Comparison of ENCODE assay signal across 9 cellular contexts in the genomic region with DNA sequence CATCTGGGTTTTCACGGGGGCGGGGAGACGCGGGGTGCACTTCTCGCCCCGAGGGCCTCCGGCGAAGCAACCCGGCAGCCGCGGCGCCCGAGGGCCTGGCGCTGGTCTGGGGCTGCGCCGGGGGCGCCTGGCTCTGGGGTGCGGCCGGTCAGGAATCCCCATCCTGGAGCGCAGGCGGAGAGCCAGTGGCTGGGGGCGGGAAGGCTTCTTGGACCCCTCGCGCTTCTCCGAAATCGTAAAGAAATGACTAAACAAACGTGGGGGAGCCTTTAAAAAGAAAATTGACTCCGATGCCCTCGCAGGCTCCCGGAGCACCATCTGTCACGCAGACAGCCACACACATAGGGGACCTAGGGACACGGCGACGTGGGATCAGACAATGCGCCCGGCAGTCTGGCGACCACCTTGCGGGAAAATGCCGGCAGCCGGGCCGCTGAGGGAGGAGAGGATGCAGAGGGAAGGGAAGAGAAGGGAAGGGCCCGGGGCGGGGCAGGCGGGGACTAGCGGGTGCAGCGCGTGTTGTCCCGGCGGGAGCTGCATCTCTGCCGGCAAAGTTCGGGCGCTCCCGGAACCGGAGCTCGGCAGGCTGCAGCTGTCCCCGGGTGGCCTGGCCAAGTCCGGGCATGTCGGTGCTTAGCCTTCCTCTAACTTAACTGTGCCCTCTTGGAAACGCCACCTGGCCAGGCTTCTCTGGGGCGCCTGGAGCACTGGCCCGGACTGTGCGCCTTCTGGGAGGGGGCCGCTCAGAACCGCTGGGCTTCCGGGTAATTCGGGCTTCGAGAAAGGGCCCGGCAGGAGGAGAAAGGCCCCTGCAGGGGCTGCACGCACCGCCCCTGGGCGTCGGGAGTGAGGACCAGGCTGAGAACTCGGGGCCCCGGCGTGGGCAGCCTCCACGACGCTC. TPM values are rescaled to one million over a fixed set of nuclear protein-coding genes. Genes with fewer than 3 reads are reported as not detected.
A peak's percentile ranks its signal among the peaks of the same experiment; 100 is the strongest.
DNase-seq lines count a peak whose midpoint lies in the region; ATAC-seq, FAIRE-seq and TF ChIP-seq lines count a peak whose summit lies in the region.
"Had no signal": no experiment of that assay in that cellular context is flagged by ENCODE, and none has a peak within 500 bp of the region (broad histone marks: within the 10 kb centered on the region; RNA-seq: fewer than 3 reads in every experiment).

No MANE protein-coding gene starts in this region.

- POLR2A ChIA-PET in HepG2 (lab: Yijun Ruan, JAX), result no interaction called here
- POLR2A ChIA-PET in activated CD4-positive, alpha-beta memory T cell treated with anti-CD3 and anti-CD28 coated beads, Interleukin-2, amount 10 ng/mL, durations not matched to agents 7 days and 5 days (lab: Charles Lee), result no interaction called here

- ATAC-seq in right lobe of liver (peak; percentile 29 to 58 (median 38)), HepG2 (no peak; the same call in 2 of the 3 replicates), HG03095 (IDR thresholded peaks at IDR 0.05; ENCODE audit: unreplicated experiment) (no peak)
- no peak for ATAC-seq in activated CD4-positive, CD25-positive, alpha-beta regulatory T cell treated with anti-CD3 and anti-CD28 coated beads, Interleukin-2, amount 50 U/mL, for 24 hours

- H3K9me3 ChIP-seq in right lobe of liver, result no peaks in the 10 kb centered on the region
- H3K9me3 ChIP-seq in HepG2 (ENCODE audit: low read length), result no peaks in the 10 kb centered on the region
- no peaks in the 10 kb centered on the region for H3K9me3 ChIP-seq in cardiac muscle cell (ENCODE audit: low read depth)

- 2% methylated on average over 31 of the region's 77 CpGs for WGBS in right lobe of liver (ENCODE audit: insufficient coverage, low coverage, low lambda C conversion rate, missing lambda C conversion rate)
- 70% methylated on average over 72 of the region's 77 CpGs for WGBS in HepG2 (ENCODE audit: low lambda C conversion rate)

- peak in 2 of 3 donors; percentile 24 to 60 for DNase-seq in right lobe of liver
- DNase-seq in HepG2 (ENCODE audit: low spot score), result no peak
- DNase-seq in activated CD4-positive, alpha-beta memory T cell treated with anti-CD3 and anti-CD28 coated beads, Interleukin-2, amount 10 ng/mL, durations not matched to agents 7 days and 5 days, result no peak
- peak in 1 of 2 donors; percentile 53 for DNase-seq in cardiac muscle cell (ENCODE audit: low read depth in 1 of 2, low spot score in 1 of 2)
- DNase-seq in posterior cingulate gyrus, result peak; percentile 30 to 92 (median 54)
- DNase-seq in NOMO-1 treated with dmso at 0.1 percent for 144 hours (lab: John Stamatoyannopoulos, UW; ENCODE audit: unreplicated experiment), result no peak

- no peak overlapping the region for H2AFZ ChIP-seq in HepG2 (ENCODE audit: low read length)

- in situ Hi-C loops in HepG2 (cut with HindIII; ENCODE audit: extremely low pct_ligation_motif_present, low pct_unique_long_range_greater_than_20kb), result no loop called here

- peak overlapping the region in 2 of 3 donors; percentile 0 to 7 for H3K4me3 ChIP-seq in right lobe of liver
- H3K4me3 ChIP-seq in HepG2 (replicated peaks in 1 of 3; ENCODE audit: insufficient read depth in 1 of 3, low read depth in 2 of 3, low read length in 3 of 3), result no peak overlapping the region
- peak overlapping the region; percentile 15 for H3K4me3 ChIP-seq in cardiac muscle cell

- no peaks in the 10 kb centered on the region for H3K36me3 Mint-ChIP-seq in activated CD4-positive, alpha-beta memory T cell treated with anti-CD3 and anti-CD28 coated beads, Interleukin-2, amount 10 ng/mL, durations not matched to agents 7 days and 5 days (ENCODE audit: low read depth)

- H3K27me3 ChIP-seq in right lobe of liver (peaks cover 16 to 33% of the 10 kb centered on the region in 2 donors), HepG2 (ENCODE audit: control insufficient read depth in 1 of 2, insufficient read depth in 2 of 2, low read length in 2 of 2) (peaks cover 0 to 19% of the 10 kb centered on the region in 2 experiments; a peak in 2 of 5 replicates), cardiac muscle cell (peaks cover 86% of the 10 kb centered on the region)

- no peak for TF ChIP-seq RAD21 in HepG2 (CRISPR knock-in tag; IDR thresholded peaks at IDR 0.05)

- peak overlapping the region; percentile 40 for H3K27ac Mint-ChIP-seq in activated CD4-positive, alpha-beta memory T cell treated with anti-CD3 and anti-CD28 coated beads, Interleukin-2, amount 10 ng/mL, durations not matched to agents 7 days and 5 days

- peaks cover 68% of the 10 kb centered on the region for H3K27me3 Mint-ChIP-seq in activated CD4-positive, alpha-beta memory T cell treated with anti-CD3 and anti-CD28 coated beads, Interleukin-2, amount 10 ng/mL, durations not matched to agents 7 days and 5 days

- H3K4me2 ChIP-seq in HepG2 (ENCODE audit: low read depth, low read length), result no peak overlapping the region

- no TSS peak for BruUV-seq in HepG2 (replicated peaks; lab: Mats Ljungman, UMichigan)

- H3K4me1 ChIP-seq in right lobe of liver (peaks cover 0 to 21% (median 3%) of the 10 kb centered on the region in 4 donors), HepG2 (ENCODE audit: insufficient read depth, low read length) (no peaks in the 10 kb centered on the region), cardiac muscle cell (ENCODE audit: low read depth) (no peaks in the 10 kb centered on the region)

- no peak for TF ChIP-seq POLR2A in right lobe of liver (IDR thresholded peaks at IDR 0.05)
- TF ChIP-seq POLR2A in HepG2 (IDR thresholded peaks at IDR 0.05; ENCODE audit: insufficient read depth in 1 of 2, low read depth in 2 of 2, low read length in 2 of 2), result no peak

- intact Hi-C loops in right lobe of liver (cut with DNase I) (no loop called here), HepG2 (cut with micrococcal nuclease; ENCODE audit: unreplicated experiment) (no loop called here), posterior cingulate gyrus (cut with DNase I) (loop anchor here (5.0 kb wide), 1 partner anchor 138 kb away; a partner anchor contains a TSS)

- H3K27ac ChIP-seq in right lobe of liver (no peak overlapping the region), HepG2 (ENCODE audit: extremely low read length, insufficient read depth, low read length) (no peak overlapping the region), cardiac muscle cell (no peak overlapping the region)

- TF ChIP-seq CTCF in right lobe of liver (IDR thresholded peaks at IDR 0.05) (no peak), HepG2 (CRISPR knock-in tag; IDR thresholded peaks at IDR 0.05) (no peak), cardiac muscle cell (IDR thresholded peaks at IDR 0.05; ENCODE audit: low read depth, low read length) (no peak)

- H3K4me1 Mint-ChIP-seq in activated CD4-positive, alpha-beta memory T cell treated with anti-CD3 and anti-CD28 coated beads, Interleukin-2, amount 10 ng/mL, durations not matched to agents 7 days and 5 days, result peaks cover 2% of the 10 kb centered on the region

- H3K79me2 ChIP-seq in HepG2 (ENCODE audit: insufficient read depth, low read length), result no peaks in the 10 kb centered on the region

- peak overlapping the region; percentile 54 for H3K4me3 Mint-ChIP-seq in activated CD4-positive, alpha-beta memory T cell treated with anti-CD3 and anti-CD28 coated beads, Interleukin-2, amount 10 ng/mL, durations not matched to agents 7 days and 5 days

- CTCF ChIA-PET in HepG2 (lab: Yijun Ruan, JAX; ENCODE audit: low intra/inter-chr PET ratio, low total read pairs), result no interaction called here
- CTCF ChIA-PET in activated CD4-positive, alpha-beta memory T cell treated with anti-CD3 and anti-CD28 coated beads, Interleukin-2, amount 10 ng/mL, durations not matched to agents 7 days and 5 days (lab: Charles Lee), result no interaction called here

- no peak for TF ChIP-seq EP300 in HepG2 (IDR thresholded peaks at IDR 0.05; ENCODE audit: low read depth in 2 of 2, low read length in 2 of 2)
- TF ChIP-seq EP300 in HepG2 (CRISPR knock-in tag; IDR thresholded peaks at IDR 0.05; ENCODE audit: borderline replicate concordance), result no peak

- no peak for FAIRE-seq in HepG2 (lab: Jason Lieb, UNC)
- FAIRE-seq: GM18507 had no signal

- H3K36me3 ChIP-seq in right lobe of liver, result no peaks in the 10 kb centered on the region
- no peaks in the 10 kb centered on the region for H3K36me3 ChIP-seq in HepG2 (replicated peaks in 1 of 2; ENCODE audit: control insufficient read depth in 1 of 2, insufficient read depth in 2 of 2, low read length in 2 of 2)
- H3K36me3 ChIP-seq in cardiac muscle cell, result no peaks in the 10 kb centered on the region

- peaks cover under 1% of the 10 kb centered on the region for H3K9me3 Mint-ChIP-seq in activated CD4-positive, alpha-beta memory T cell treated with anti-CD3 and anti-CD28 coated beads, Interleukin-2, amount 10 ng/mL, durations not matched to agents 7 days and 5 days

- no peak overlapping the region for H3K9ac ChIP-seq in HepG2 (ENCODE audit: insufficient read depth, low read depth, low read length)

- H4K20me1 ChIP-seq in HepG2 (ENCODE audit: insufficient read depth, low read length), result no peaks in the 10 kb centered on the region

RNA-seq across cellular contexts. Expression of a gene that starts 1.9 kb away (rescaled TPM):
- total RNA-seq in right lobe of liver (not detected), HepG2 (2016; rRNA removed; fragmentation: Illumina TruSeq; extraction: Trizol) (not detected in 2 replicates), cardiac muscle cell (0.21 TPM in 1 of 2 replicates, not detected in the other)
- not detected in 2 replicates for total RNA-seq in HepG2 (2016; cell fraction: cytosol; rRNA removed; fragmentation: Illumina TruSeq; extraction: Trizol; ENCODE audit: low read depth)
- not detected in 2 replicates for total RNA-seq in HepG2 (2016; cell fraction: insoluble cytoplasmic fraction; rRNA removed; fragmentation: Illumina TruSeq; extraction: Trizol)
- not detected in 2 replicates for total RNA-seq in HepG2 (2016; cell fraction: membrane; rRNA removed; fragmentation: Illumina TruSeq; extraction: Trizol)
- total RNA-seq in HepG2 (2016; cell fraction: nucleus; rRNA removed; fragmentation: Illumina TruSeq; extraction: Trizol), result not detected in 2 replicates
- polyA plus RNA-seq in HepG2 (2011; rRNA removed) (not detected in 2 replicates), cardiac muscle cell (0.31 TPM in 1 of 2 replicates, not detected in the other)
- not detected in 2 replicates for polyA plus RNA-seq in HepG2 (2011; cell fraction: cytosol; rRNA removed)
- polyA plus RNA-seq in HepG2 (2011; cell fraction: nucleus; rRNA removed), result not detected in 2 replicates
- polyA plus RNA-seq in HepG2 (2012), result not detected in 2 replicates
- not detected in 2 replicates for polyA plus RNA-seq in HepG2 (2016; cell fraction: cytosol; fragmentation: Illumina TruSeq; extraction: Trizol; ENCODE audit: low read depth)
- polyA plus RNA-seq in HepG2 (2016; cell fraction: insoluble cytoplasmic fraction; fragmentation: Illumina TruSeq; extraction: Trizol; ENCODE audit: low read depth), result not detected in 2 replicates
- polyA plus RNA-seq in HepG2 (2016; cell fraction: membrane; fragmentation: Illumina TruSeq; extraction: Trizol; ENCODE audit: low read depth), result not detected in 2 replicates
- not detected in 2 replicates for polyA plus RNA-seq in HepG2 (2016; cell fraction: nucleus; fragmentation: Illumina TruSeq; extraction: Trizol; ENCODE audit: insufficient read depth, low read depth)
- polyA minus RNA-seq in HepG2 (2011; rRNA and poly(A)+ RNA removed; ENCODE audit: low replicate concordance), result not detected in 2 replicates
- not detected in 2 replicates for polyA minus RNA-seq in HepG2 (2011; cell fraction: cytosol; rRNA and poly(A)+ RNA removed)
- polyA minus RNA-seq in HepG2 (2011; cell fraction: nucleus; rRNA and poly(A)+ RNA removed), result not detected in 2 replicates
- not detected for total RNA-seq in activated CD4-positive, alpha-beta memory T cell treated with anti-CD3 and anti-CD28 coated beads, Interleukin-2, amount 10 ng/mL, durations not matched to agents 7 days and 5 days

Comparison
In these comparisons a context has a peak if more than half of its experiments do, and no peak if none do; other contexts are left out.
1. ATAC-seq: peak in right lobe of liver (4 of 4); none in HepG2 (single experiment), activated CD4-positive, CD25-positive, alpha-beta regulatory T cell treated with anti-CD3 and anti-CD28 coated beads, Interleukin-2, amount 50 U/mL, for 24 hours (0 of 2) and HG03095 (single experiment).
2. DNase-seq: peak in right lobe of liver (2 of 3) and posterior cingulate gyrus (10 of 10); none in HepG2 (single experiment), activated CD4-positive, alpha-beta memory T cell treated with anti-CD3 and anti-CD28 coated beads, Interleukin-2, amount 10 ng/mL, durations not matched to agents 7 days and 5 days (single experiment) and NOMO-1 treated with dmso at 0.1 percent for 144 hours (single experiment).
3. H3K4me3 ChIP-seq: peak in right lobe of liver (2 of 3) and cardiac muscle cell (single experiment); none in HepG2 (0 of 3).